8 cellular contexts compared by ENCODE assay signal in genomic region chr22:23893446-23893956, GRCh38. TPM values are rescaled to one million over a fixed set of nuclear protein-coding genes. Genes with fewer than 3 reads are reported as not detected.
DNase-seq lines count a peak whose midpoint lies in the region; ATAC-seq and TF ChIP-seq lines count a peak whose summit lies in the region.

No MANE protein-coding gene starts in this region.

- H3F3A ChIP-seq in GM23338 (replicated peaks; ENCODE audit: low read depth), result peaks cover 35% of the 10 kb centered on the region

- WGBS in hepatocyte (ENCODE audit: low lambda C conversion rate, missing lambda C conversion rate), result 20% methylated on average over 10 of the region's 10 CpGs

- ATAC-seq in GM23338 (no peak), activated B cell treated with CpG ODN at 0.5 μM for 24 hours (ENCODE audit: low read depth) (no peak), HG03469 (IDR thresholded peaks at IDR 0.05; ENCODE audit: unreplicated experiment) (no peak)

- CTCF ChIA-PET in activated B cell treated with CpG ODN at 0.5 μM for 24 hours (lab: Charles Lee), result interaction anchor here (0.8 to 2.0 kb wide), 7 partner anchors 20 to 541 kb away, joined by 3 to 8 read pairs (median 4); partner anchors contain the start of gene SLC2A11

- TF ChIP-seq CTCF in GM23338 (conservative IDR thresholded peaks at IDR 0.05; ENCODE audit: low read depth in 2 of 2) (no peak), activated B cell treated with CpG ODN at 0.5 μM for 24 hours (IDR thresholded peaks at IDR 0.05) (no peak), hepatocyte (IDR thresholded peaks at IDR 0.05; ENCODE audit: poor library complexity) (no peak)

- peaks cover 12% of the 10 kb centered on the region for H3K79me2 ChIP-seq in GM23338 (replicated peaks; ENCODE audit: insufficient read depth)
- peaks cover 20% of the 10 kb centered on the region for H3K79me2 ChIP-seq in hepatocyte

- H3K36me3 ChIP-seq in GM23338 (ENCODE audit: insufficient read depth), result peaks cover 6% of the 10 kb centered on the region
- no peaks in the 10 kb centered on the region for H3K36me3 ChIP-seq in hepatocyte (replicated peaks; ENCODE audit: insufficient read depth, low read depth)

- H3K9me3 ChIP-seq in hepatocyte (ENCODE audit: low read depth), result no peaks in the 10 kb centered on the region

- H3K4me3 Mint-ChIP-seq in GM23338 (peak overlapping the region; percentile 92), activated B cell treated with CpG ODN at 0.5 μM for 24 hours (peak overlapping the region; percentile 96)

- H3K4me2 ChIP-seq in GM23338 (peak overlapping the region; percentile 99), hepatocyte (peak overlapping the region; percentile 94)

- H2AFZ ChIP-seq in GM23338, result peak overlapping the region; percentile 99
- peak overlapping the region; percentile 28 for H2AFZ ChIP-seq in hepatocyte

- H3K27ac ChIP-seq in GM23338 (ENCODE audit: low read depth), result peak overlapping the region; percentile 96
- H3K27ac ChIP-seq in hepatocyte, result peak overlapping the region; percentile 99
- H3K27ac ChIP-seq in skin epidermis, result peak overlapping the region; percentile 84 to 99 (median 96)

- H3K27ac Mint-ChIP-seq in GM23338, result peak overlapping the region; percentile 92
- H3K27ac Mint-ChIP-seq in activated B cell treated with CpG ODN at 0.5 μM for 24 hours, result peak overlapping the region; percentile 96

- H3K36me3 Mint-ChIP-seq in GM23338 (ENCODE audit: low read depth) (peaks cover 57% of the 10 kb centered on the region), activated B cell treated with CpG ODN at 0.5 μM for 24 hours (ENCODE audit: low read depth) (peaks cover 37% of the 10 kb centered on the region)

- intact Hi-C loops in activated B cell treated with CpG ODN at 0.5 μM for 24 hours (cut with micrococcal nuclease), result loop anchor here (5.0 kb wide), 2 partner anchors 36 to 119 kb away; partner anchors contain the start of genes CABIN1 and SLC2A11

- H3K27me3 ChIP-seq in GM23338 (ENCODE audit: insufficient read depth) (no peaks in the 10 kb centered on the region), hepatocyte (no peaks in the 10 kb centered on the region)

- POLR2A ChIA-PET in activated B cell treated with CpG ODN at 0.5 μM for 24 hours (lab: Charles Lee), result interaction anchor here (0.7 to 2.7 kb wide), 25 partner anchors 8 to 541 kb away, joined by 3 to 84 read pairs (median 4); partner anchors contain the start of genes CABIN1, DERL3, SLC2A11 and ZNF70

- DNase-seq in GM23338 (ENCODE audit: low spot score) (no peak), activated B cell treated with CpG ODN at 0.5 μM for 24 hours (no peak), hepatocyte (ENCODE audit: low spot score) (peak; percentile 51), NCI-H1105 (lab: John Stamatoyannopoulos, UW) (no peak), NOMO-1 (lab: John Stamatoyannopoulos, UW; ENCODE audit: unreplicated experiment in 2 of 2) (no peak), DMS53 (lab: John Stamatoyannopoulos, UW) (no peak)

- H3K9me3 Mint-ChIP-seq in GM23338 (peaks cover 30% of the 10 kb centered on the region), activated B cell treated with CpG ODN at 0.5 μM for 24 hours (no peaks in the 10 kb centered on the region)

- peak overlapping the region; percentile 99 for H3K4me3 ChIP-seq in GM23338
- peak overlapping the region; percentile 26 for H3K4me3 ChIP-seq in hepatocyte
- H3K4me3 ChIP-seq in skin epidermis, result peak overlapping the region; percentile 55 to 93 (median 70)

- H3K4me1 Mint-ChIP-seq in GM23338, result peaks cover 40% of the 10 kb centered on the region
- H3K4me1 Mint-ChIP-seq in activated B cell treated with CpG ODN at 0.5 μM for 24 hours, result peaks cover 25% of the 10 kb centered on the region

- H3K4me1 ChIP-seq in GM23338 (ENCODE audit: insufficient read depth) (peaks cover 19% of the 10 kb centered on the region; the same call in 1 of the 2 replicates), hepatocyte (ENCODE audit: insufficient read depth) (peaks cover 15% of the 10 kb centered on the region)

- H4K20me1 ChIP-seq in GM23338 (replicated peaks; ENCODE audit: insufficient read depth), result peaks cover 7% of the 10 kb centered on the region
- peaks cover 7% of the 10 kb centered on the region for H4K20me1 ChIP-seq in hepatocyte (ENCODE audit: insufficient read depth, poor library complexity, severe bottlenecking)

- H3K27me3 Mint-ChIP-seq in GM23338 (ENCODE audit: insufficient read depth, low read depth, poor library complexity) (peaks cover 40% of the 10 kb centered on the region), activated B cell treated with CpG ODN at 0.5 μM for 24 hours (no peaks in the 10 kb centered on the region)

- H3K9me2 ChIP-seq in GM23338 (ENCODE audit: insufficient read depth), result no peaks in the 10 kb centered on the region
- no peaks in the 10 kb centered on the region for H3K9me2 ChIP-seq in hepatocyte (replicated peaks; ENCODE audit: insufficient read depth)

TF ChIP-seq in GM23338, 12 proteins besides CTCF, POLR2A, EP300 and RAD21 (continues in another document):
- TF ChIP-seq ZNF462 (CRISPR knock-in tag; IDR thresholded peaks at IDR 0.05), result no peak
- no peak for TF ChIP-seq JUNB (IDR thresholded peaks at IDR 0.05; ENCODE audit: unreplicated experiment)

RNA-seq across cellular contexts. Expression of gene MIF, which starts 0.7 kb away (rescaled TPM):
- total RNA-seq in GM23338 (2014; rRNA removed; shearing (Covaris generic)), result 800 and 881 TPM in 2 replicates
- polyA plus RNA-seq in GM23338 (2016; fragmentation: Nextera tagmentation; extraction: Ambion mirVana) (5,205 and 5,707 TPM in 2 replicates), hepatocyte (2,070 and 2,177 TPM in 2 replicates)
- total RNA-seq in activated B cell treated with CpG ODN at 0.5 μM for 24 hours (308 and 349 TPM in 2 replicates), hepatocyte (240 and 306 TPM in 2 replicates)

RNA-seq across cellular contexts. Expression of gene SLC2A11, which starts 35.8 kb away (rescaled TPM):
- total RNA-seq in GM23338 (2014; rRNA removed; shearing (Covaris generic)), result 15.1 and 21.8 TPM in 2 replicates
- polyA plus RNA-seq in GM23338 (2016; fragmentation: Nextera tagmentation; extraction: Ambion mirVana) (7.1 and 7.4 TPM in 2 replicates), hepatocyte (15.0 and 20.9 TPM in 2 replicates)
- total RNA-seq in activated B cell treated with CpG ODN at 0.5 μM for 24 hours (24.0 and 30.2 TPM in 2 replicates), hepatocyte (11.6 and 15.0 TPM in 2 replicates)

RNA-seq across cellular contexts. Expression of gene DERL3, which starts 54.7 kb away (rescaled TPM):
- total RNA-seq in GM23338 (2014; rRNA removed; shearing (Covaris generic)), result 10.6 and 13.6 TPM in 2 replicates
- polyA plus RNA-seq in GM23338 (2016; fragmentation: Nextera tagmentation; extraction: Ambion mirVana) (16.6 and 19.5 TPM in 2 replicates), hepatocyte (5.1 and 6.1 TPM in 2 replicates)
- total RNA-seq in activated B cell treated with CpG ODN at 0.5 μM for 24 hours (15.4 and 18.3 TPM in 2 replicates), hepatocyte (1.6 and 1.8 TPM in 2 replicates)

Comparison
In these comparisons a context has a peak if more than half of its experiments do, and no peak if none do; other contexts are left out.
1. H3K4me3 ChIP-seq: peak in every context shown above with its lines; median percentile 99 in GM23338; 70 in skin epidermis; 26 in hepatocyte.